Comparison of ENCODE assay signal across 8 cellular contexts in the genomic region with DNA sequence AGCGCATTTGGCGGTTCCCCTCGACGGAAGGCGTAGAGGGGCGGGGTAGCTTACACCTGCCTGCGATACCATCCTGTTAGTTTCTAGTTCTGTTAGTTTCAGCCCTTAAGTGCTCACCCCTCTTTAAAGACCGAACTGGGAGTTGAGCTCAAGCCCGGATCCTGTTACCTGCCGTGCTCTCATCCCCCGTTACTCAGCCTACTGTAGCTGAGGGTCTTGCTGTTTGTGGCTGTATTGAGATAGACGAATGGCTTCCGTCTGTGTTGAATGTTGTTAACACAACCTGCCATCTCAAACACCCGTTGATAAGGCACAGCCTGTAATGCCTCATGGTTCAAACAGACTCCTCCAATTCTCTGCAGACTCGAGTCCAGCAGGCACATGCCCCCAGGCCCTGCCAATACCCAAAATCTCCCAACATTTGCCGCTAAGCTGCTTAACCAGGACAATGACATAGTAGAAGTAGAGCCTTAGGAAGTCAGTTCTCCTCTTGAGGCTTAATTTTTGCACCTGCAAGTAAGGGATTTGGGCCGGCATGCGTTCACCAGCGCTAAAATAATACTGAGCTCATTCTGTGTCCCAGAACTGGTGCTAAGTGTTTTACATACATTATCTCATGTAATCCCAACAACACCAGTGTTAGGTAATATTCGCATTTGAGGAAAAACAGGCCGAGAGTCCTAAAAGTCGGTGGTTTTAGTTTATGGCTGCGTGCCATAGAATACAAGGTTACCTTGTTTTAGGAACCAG. TPM values are rescaled to one million over a fixed set of nuclear protein-coding genes. Genes with fewer than 3 reads are reported as not detected.
DNase-seq lines count a peak whose midpoint lies in the region; ATAC-seq and TF ChIP-seq lines count a peak whose summit lies in the region.

No MANE protein-coding gene starts in this region.

- H3K27ac ChIP-seq in Panc1 (ENCODE audit: low read length) (peak overlapping the region; percentile 84), colonic mucosa (peak overlapping the region; percentile 100), lower lobe of right lung (peak overlapping the region; percentile 100), tibial nerve (peak overlapping the region; percentile 99 to 100 (median 99))

- H3K9me3 ChIP-seq in Panc1 (ENCODE audit: control insufficient read depth, insufficient read depth, low read depth, low read length) (no peaks in the 10 kb centered on the region), colonic mucosa (no peaks in the 10 kb centered on the region), lower lobe of right lung (no peaks in the 10 kb centered on the region), tibial nerve (no peaks in the 10 kb centered on the region)

- H3K27me3 ChIP-seq in Panc1 (ENCODE audit: control insufficient read depth, insufficient read depth, low read length) (no peaks in the 10 kb centered on the region), colonic mucosa (no peaks in the 10 kb centered on the region), lower lobe of right lung (ENCODE audit: low read depth) (no peaks in the 10 kb centered on the region), tibial nerve (no peaks in the 10 kb centered on the region)

- H3K4me3 ChIP-seq in Panc1 (ENCODE audit: low read depth in 2 of 2, low read length in 2 of 2) (peak overlapping the region; percentile 67 to 73), colonic mucosa (peak overlapping the region; percentile 78), lower lobe of right lung (peak overlapping the region; percentile 76), tibial nerve (peak overlapping the region; percentile 49 to 93 (median 91))

- no TSS peak for BruUV-seq in Panc1 (replicated peaks; lab: Mats Ljungman, UMichigan)

- no peaks in the 10 kb centered on the region for H3K4me1 ChIP-seq in Panc1 (ENCODE audit: control insufficient read depth, insufficient read depth, low read length)
- no peaks in the 10 kb centered on the region for H3K4me1 ChIP-seq in colonic mucosa
- peaks cover 22% of the 10 kb centered on the region for H3K4me1 ChIP-seq in lower lobe of right lung
- H3K4me1 ChIP-seq in tibial nerve, result peaks cover 0 to 43% (median 15%) of the 10 kb centered on the region in 4 donors

- CTCF ChIA-PET in Panc1 (lab: Charles Lee), result no interaction called here

- no peak for TF ChIP-seq EP300 in tibial nerve (IDR thresholded peaks at IDR 0.05)

- in situ Hi-C loops in Panc1 (cut with HindIII; ENCODE audit: low pct_unique_long_range_greater_than_20kb, low sequenced_read_pairs), result no loop called here

- H3K36me3 ChIP-seq in Panc1 (ENCODE audit: control insufficient read depth, insufficient read depth, low read length) (no peaks in the 10 kb centered on the region; the same call in 1 of the 2 replicates), colonic mucosa (no peaks in the 10 kb centered on the region), lower lobe of right lung (no peaks in the 10 kb centered on the region), tibial nerve (peaks cover 0 to 7% (median 0%) of the 10 kb centered on the region in 3 donors)

- DNase-seq in ELF-1 (ENCODE audit: low read depth, low spot score) (peak; percentile 80), Panc1 (ENCODE audit: low read depth, low spot score) (no peak), colonic mucosa (peak; percentile 53), lower lobe of right lung (no peak), tibial nerve (ENCODE audit: low spot score in 2 of 2) (peak in 1 of 2 donors; percentile 20)
- DNase-seq in activated effector memory CD4-positive, alpha-beta T cell treated with anti-CD3 and anti-CD28 coated beads, Interleukin-2, amount 50 U/mL, for 16 hours, result no peak

- 9 to 13% methylated on average over 23 of the region's 23 CpGs for WGBS in tibial nerve, 2 donors

- TF ChIP-seq CTCF in Panc1 (IDR thresholded peaks at IDR 0.05) (no peak), colonic mucosa (IDR thresholded peaks at IDR 0.05) (no peak), lower lobe of right lung (IDR thresholded peaks at IDR 0.05) (no peak), tibial nerve (IDR thresholded peaks at IDR 0.05) (no peak)

- H3K9ac ChIP-seq in colonic mucosa (ENCODE audit: low read depth in 2 of 2, low read length in 2 of 2), result peak overlapping the region; percentile 96 to 100

- TF ChIP-seq POLR2A in tibial nerve (IDR thresholded peaks at IDR 0.05), result no peak

- intact Hi-C loops in Panc1 (cut with micrococcal nuclease; ENCODE audit: unreplicated experiment), result no loop called here
- intact Hi-C loops in colonic mucosa (cut with DNase I), result no loop called here
- intact Hi-C loops in lower lobe of right lung (cut with DNase I), result no loop called here

- peak; percentile 31 for ATAC-seq in GM19468 (IDR thresholded peaks at IDR 0.05; ENCODE audit: extremely low read depth, unreplicated experiment)
- peak; percentile 32 for ATAC-seq in HG03521 (IDR thresholded peaks at IDR 0.05; ENCODE audit: unreplicated experiment)
- ATAC-seq in Panc1, result no peak; the same call in 1 of the 2 replicates
- ATAC-seq in lower lobe of right lung, result peak; percentile 49 to 57

- POLR2A ChIA-PET in Panc1 (lab: Charles Lee), result interaction anchor here (0.6 kb wide), 1 partner anchor 1188 kb away, joined by 8 read pairs; no protein-coding TSS in a partner anchor

RNA-seq across cellular contexts. Expression of a gene that starts 1.3 kb away (rescaled TPM):
- total RNA-seq in Panc1 (2021; ENCODE audit: unreplicated experiment) (5.7 TPM), colonic mucosa (10 to 100 TPM in 1 of 2 donors, 1 to 10 TPM in 1; 9.8 to 12.1 TPM), lower lobe of right lung (25.4 TPM), tibial nerve (10 to 100 TPM; 10.9 to 20.8 (median 13.7) TPM)
- polyA plus RNA-seq in Panc1 (2012; ENCODE audit: insufficient read length), result 2.2 TPM

Comparison
In these comparisons a context has a peak if more than half of its experiments do, and no peak if none do; other contexts are left out.
1. DNase-seq: peak in ELF-1 (single experiment) and colonic mucosa (single experiment); none in Panc1 (single experiment), lower lobe of right lung (single experiment) and activated effector memory CD4-positive, alpha-beta T cell treated with anti-CD3 and anti-CD28 coated beads, Interleukin-2, amount 50 U/mL, for 16 hours (single experiment).
2. Peak in every context shown above with its lines, with median percentiles within 50 percentile points of each other: H3K27ac ChIP-seq and H3K4me3 ChIP-seq.